1 cellular context compared by ENCODE assay signal in genomic region chr9:93451762-93452709, GRCh38.
TF ChIP-seq lines count a peak whose summit lies in the region.

No MANE protein-coding gene starts in this region.

TF ChIP-seq in WTC11, 78 proteins besides CTCF, POLR2A, EP300 and RAD21 (continued from another document):
- TF ChIP-seq FOXP4 (CRISPR knock-in tag; IDR thresholded peaks at IDR 0.05) (peak; percentile 70; the same call in 1 of the 2 replicates), ETV6 (CRISPR knock-in tag; IDR thresholded peaks at IDR 0.05) (peak; percentile 38; the same call in 1 of the 2 replicates), E2F1 (CRISPR knock-in tag; IDR thresholded peaks at IDR 0.05) (no peak), OVOL2 (CRISPR knock-in tag; IDR thresholded peaks at IDR 0.05; ENCODE audit: borderline replicate concordance) (no peak), ATF3 (CRISPR knock-in tag; conservative IDR thresholded peaks at IDR 0.05) (no peak), ATF6 (CRISPR knock-in tag; IDR thresholded peaks at IDR 0.05) (0 out of 2 replicates have a peak, but pooled peaks have one; percentile 29), RELA (CRISPR knock-in tag; IDR thresholded peaks at IDR 0.05; ENCODE audit: borderline replicate concordance) (no peak), ERG (CRISPR knock-in tag; IDR thresholded peaks at IDR 0.05) (no peak), MYBL2 (CRISPR knock-in tag; IDR thresholded peaks at IDR 0.05) (no peak), ZBTB21 (CRISPR knock-in tag; IDR thresholded peaks at IDR 0.05; ENCODE audit: borderline replicate concordance) (no peak), AR (CRISPR knock-in tag; IDR thresholded peaks at IDR 0.05) (no peak), CREM (CRISPR knock-in tag; IDR thresholded peaks at IDR 0.05) (no peak), TEAD4 (CRISPR knock-in tag; IDR thresholded peaks at IDR 0.05) (no peak), MAX (CRISPR knock-in tag; IDR thresholded peaks at IDR 0.05) (peak; percentile 32; the same call in 1 of the 2 replicates), FOXJ3 (CRISPR knock-in tag; IDR thresholded peaks at IDR 0.05; ENCODE audit: borderline replicate concordance) (no peak), NR2C2 (CRISPR knock-in tag; IDR thresholded peaks at IDR 0.05) (no peak), ZNF263 (CRISPR knock-in tag; IDR thresholded peaks at IDR 0.05; ENCODE audit: low read depth) (no peak), GABPB1 (CRISPR knock-in tag; IDR thresholded peaks at IDR 0.05) (peak; percentile 46; the same call in 1 of the 2 replicates), NFATC4 (CRISPR knock-in tag; IDR thresholded peaks at IDR 0.05) (no peak), ZNF232 (CRISPR knock-in tag; IDR thresholded peaks at IDR 0.05) (no peak; the same call in 1 of the 2 replicates), ZSCAN18 (CRISPR knock-in tag; IDR thresholded peaks at IDR 0.05) (no peak), SOX15 (CRISPR knock-in tag; IDR thresholded peaks at IDR 0.05) (no peak), SP1 (CRISPR knock-in tag; conservative IDR thresholded peaks at IDR 0.05) (no peak)
